In genomic region chr2:216319771-216320170, GRCh38 we compare ENCODE assay signal across 19 cellular contexts. TPM values are rescaled to one million over a fixed set of nuclear protein-coding genes. Genes with fewer than 3 reads are reported as not detected.
A peak's percentile ranks its signal among the peaks of the same experiment; 100 is the strongest.
DNase-seq lines count a peak whose midpoint lies in the region; TF ChIP-seq lines count a peak whose summit lies in the region.
"Had no signal": no experiment of that assay in that cellular context is flagged by ENCODE, and none has a peak within 500 bp of the region (broad histone marks: within the 10 kb centered on the region; RNA-seq: fewer than 3 reads in every experiment).

No MANE protein-coding gene starts in this region.

- no peaks in the 10 kb centered on the region for H3K27me3 ChIP-seq in NT2/D1 (ENCODE audit: insufficient read depth, insufficient read length)
- peaks cover 30% of the 10 kb centered on the region for H3K27me3 ChIP-seq in left ventricle myocardium inferior (ENCODE audit: low read depth)

- H3K9me3 ChIP-seq in NT2/D1 (ENCODE audit: insufficient read depth, low read length), result no peaks in the 10 kb centered on the region
- H3K9me3 ChIP-seq in left ventricle myocardium inferior (replicated peaks), result peaks cover 4% of the 10 kb centered on the region

- in situ Hi-C loops in Caki2 (cut with HindIII; ENCODE audit: low pct_unique_long_range_greater_than_20kb, low sequenced_read_pairs), result no loop called here

- H3K4me1 ChIP-seq in NT2/D1 (ENCODE audit: insufficient read depth, insufficient read length) (peaks cover 2% of the 10 kb centered on the region), left ventricle myocardium inferior (peaks cover 6% of the 10 kb centered on the region)

- no peak overlapping the region for H3K9ac ChIP-seq in NT2/D1 (ENCODE audit: insufficient read length, low read depth)

- DNase-seq in Caki2 (ENCODE audit: low read depth), result peak; percentile 10
- peak; percentile 82 for DNase-seq in NT2/D1 (ENCODE audit: low read depth, low spot score)
- DNase-seq in fibroblast of peridontal ligament (ENCODE audit: extremely low read depth), result peak; percentile 65
- peak; percentile 19 for DNase-seq in myocyte (ENCODE audit: low read depth)
- no peak for DNase-seq in left ventricle myocardium inferior
- no peak for DNase-seq in NOMO-1 (lab: John Stamatoyannopoulos, UW; ENCODE audit: unreplicated experiment in 2 of 2)
- DNase-seq in NCI-H146 treated with DMSO at 0.1 percent for 48 hours (lab: John Stamatoyannopoulos, UW; ENCODE audit: unreplicated experiment), result no peak
- no peak for DNase-seq in coronary artery (ENCODE audit: low spot score)
- DNase-seq: activated CD4-positive, alpha-beta T cell treated with anti-CD3 and anti-CD28 coated beads for 4 hours; activated naive CD8-positive, alpha-beta T cell treated with anti-CD3 and anti-CD28 coated beads, Interleukin-2, amount 10 ng/mL, durations not matched to agents 7 days and 5 days; activated T-cell treated with anti-CD3 and anti-CD28 coated beads for 4 hours; caudate nucleus; head of caudate nucleus; naive thymus-derived CD8-positive, alpha-beta T cell; NCI-H1048; right cardiac atrium; T-helper 9 cell had no signal

- no peaks in the 10 kb centered on the region for H3K36me3 ChIP-seq in NT2/D1 (ENCODE audit: insufficient read depth, insufficient read length, low read length)
- H3K36me3 ChIP-seq in left ventricle myocardium inferior, result no peaks in the 10 kb centered on the region

- H3K27ac ChIP-seq in left ventricle myocardium inferior (replicated peaks) (no peak overlapping the region), coronary artery (no peak overlapping the region)

- intact Hi-C loops in left ventricle myocardium inferior (cut with micrococcal nuclease), result no loop called here

- no peak overlapping the region for H3K4me3 ChIP-seq in NT2/D1 (ENCODE audit: insufficient read length, low read depth)
- no peak overlapping the region for H3K4me3 ChIP-seq in left ventricle myocardium inferior
- H3K4me3 ChIP-seq in coronary artery, result no peak overlapping the region

- no peak for TF ChIP-seq CTCF in left ventricle myocardium inferior (IDR thresholded peaks at IDR 0.05; ENCODE audit: borderline replicate concordance)
- TF ChIP-seq CTCF in coronary artery (IDR thresholded peaks at IDR 0.05), result no peak

RNA-seq across cellular contexts. Expression of gene MARCHF4, which starts 52.5 kb away (rescaled TPM):
- total RNA-seq in Caki2 (2014; rRNA removed; shearing (Covaris generic); ENCODE audit: low replicate concordance), result not detected in 2 replicates
- total RNA-seq in myocyte (0.19 and 0.21 TPM in 2 replicates), left ventricle myocardium inferior (0.08 TPM)
- 5.0 TPM for polyA plus RNA-seq in myocyte (2012)
- total RNA-seq: activated naive CD8-positive, alpha-beta T cell treated with anti-CD3 and anti-CD28 coated beads, Interleukin-2, amount 10 ng/mL, durations not matched to agents 7 days and 5 days; liver; naive thymus-derived CD8-positive, alpha-beta T cell had no signal
- polyA plus RNA-seq: IgD-negative memory B cell; liver; naive thymus-derived CD8-positive, alpha-beta T cell; right cardiac atrium had no signal

Comparison
In these comparisons a context has a peak if more than half of its experiments do, and no peak if none do; other contexts are left out.
1. DNase-seq: peak in Caki2 (single experiment), NT2/D1 (single experiment), fibroblast of peridontal ligament (single experiment) and myocyte (single experiment); none in left ventricle myocardium inferior (single experiment), NOMO-1 (0 of 2), NCI-H146 treated with DMSO at 0.1 percent for 48 hours (single experiment) and coronary artery (single experiment).